8 cellular contexts compared by ENCODE assay signal in genomic region chr11:125923012-125923579, GRCh38. TPM values are rescaled to one million over a fixed set of nuclear protein-coding genes. Genes with fewer than 3 reads are reported as not detected.
A peak's percentile ranks its signal among the peaks of the same experiment; 100 is the strongest.
DNase-seq lines count a peak whose midpoint lies in the region; ATAC-seq and TF ChIP-seq lines count a peak whose summit lies in the region.

No MANE protein-coding gene starts in this region.

- H3K4me3 Mint-ChIP-seq in activated T-helper 1 cell treated with anti-CD3 and anti-CD28 coated beads, Interleukin-12 subunit alpha, Interleukin-12 subunit beta, Interleukin-2, Interleukin-4 antibody, amounts not matched to agents 30 ng/mL and 10 ng/mL and 1 ng/mL, durations not matched to agents 14 hours and 24 hours and 36 hours, result no peak overlapping the region

- H3K27me3 Mint-ChIP-seq in activated T-helper 1 cell treated with anti-CD3 and anti-CD28 coated beads, Interleukin-12 subunit alpha, Interleukin-12 subunit beta, Interleukin-2, Interleukin-4 antibody, amounts not matched to agents 30 ng/mL and 10 ng/mL and 1 ng/mL, durations not matched to agents 14 hours and 24 hours and 36 hours (ENCODE audit: insufficient read depth), result peaks cover 21% of the 10 kb centered on the region

- H3K4me1 Mint-ChIP-seq in activated T-helper 1 cell treated with anti-CD3 and anti-CD28 coated beads, Interleukin-12 subunit alpha, Interleukin-12 subunit beta, Interleukin-2, Interleukin-4 antibody, amounts not matched to agents 30 ng/mL and 10 ng/mL and 1 ng/mL, durations not matched to agents 14 hours and 24 hours and 36 hours (ENCODE audit: low read depth), result no peaks in the 10 kb centered on the region

- peak; percentile 49 for DNase-seq in A172 (ENCODE audit: low spot score)
- peak; percentile 78 for DNase-seq in GM13976 (ENCODE audit: low spot score)
- peak; percentile 74 for DNase-seq in Jurkat, Clone E6-1 (ENCODE audit: low read depth, low spot score)
- peak; percentile 37 for DNase-seq in activated T-helper 1 cell treated with anti-CD3 and anti-CD28 coated beads, Interleukin-12 subunit alpha, Interleukin-12 subunit beta, Interleukin-2, Interleukin-4 antibody, amounts not matched to agents 30 ng/mL and 10 ng/mL and 1 ng/mL, durations not matched to agents 14 hours and 24 hours and 36 hours (ENCODE audit: low spot score)
- peak; percentile 74 for DNase-seq in fibroblast of villous mesenchyme (ENCODE audit: low read depth)
- DNase-seq in nucleus accumbens (lab: John Stamatoyannopoulos, UW), result peak in 39 of 56 donors; percentile 5 to 83 (median 37)
- peak; percentile 43 for DNase-seq in upper lobe of right lung

- no peak overlapping the region for H3K27ac ChIP-seq in OCI-LY3 (ENCODE audit: low read length)
- H3K27ac ChIP-seq in upper lobe of right lung, result no peak overlapping the region

- H3K36me3 ChIP-seq in OCI-LY3 (replicated peaks; ENCODE audit: low read depth, low read length) (no peaks in the 10 kb centered on the region), upper lobe of right lung (no peaks in the 10 kb centered on the region)

- in situ Hi-C loops in GM13976 (cut with MboI; ENCODE audit: low sequenced_read_pairs, unreplicated experiment), result loop anchor here (10.0 kb wide), 1 partner anchor 272 kb away; no protein-coding TSS in a partner anchor

- no peak overlapping the region for H3K27ac Mint-ChIP-seq in activated T-helper 1 cell treated with anti-CD3 and anti-CD28 coated beads, Interleukin-12 subunit alpha, Interleukin-12 subunit beta, Interleukin-2, Interleukin-4 antibody, amounts not matched to agents 30 ng/mL and 10 ng/mL and 1 ng/mL, durations not matched to agents 14 hours and 24 hours and 36 hours

- no peaks in the 10 kb centered on the region for H3K9me3 Mint-ChIP-seq in activated T-helper 1 cell treated with anti-CD3 and anti-CD28 coated beads, Interleukin-12 subunit alpha, Interleukin-12 subunit beta, Interleukin-2, Interleukin-4 antibody, amounts not matched to agents 30 ng/mL and 10 ng/mL and 1 ng/mL, durations not matched to agents 14 hours and 24 hours and 36 hours

- H2AFZ ChIP-seq in OCI-LY3 (ENCODE audit: low read depth, low read length), result no peak overlapping the region

- no peak overlapping the region for H3K9ac ChIP-seq in OCI-LY3 (ENCODE audit: low read length)

- ATAC-seq in upper lobe of right lung, result peak; percentile 90

- no peak overlapping the region for H3K4me3 ChIP-seq in Jurkat, Clone E6-1 (ENCODE audit: low read length)
- H3K4me3 ChIP-seq in OCI-LY3 (ENCODE audit: low read length) (no peak overlapping the region), fibroblast of villous mesenchyme (ENCODE audit: low read depth, low read length) (no peak overlapping the region), upper lobe of right lung (no peak overlapping the region)

- H3K9me3 ChIP-seq in OCI-LY3 (ENCODE audit: insufficient read depth, low read length), result no peaks in the 10 kb centered on the region
- H3K9me3 ChIP-seq in upper lobe of right lung, result no peaks in the 10 kb centered on the region

- H3K4me2 ChIP-seq in OCI-LY3 (ENCODE audit: low read length), result peak overlapping the region; percentile 24; the same call in 1 of the 2 replicates

- intact Hi-C loops in activated T-helper 1 cell treated with anti-CD3 and anti-CD28 coated beads, Interleukin-12 subunit alpha, Interleukin-12 subunit beta, Interleukin-2, Interleukin-4 antibody, amounts not matched to agents 30 ng/mL and 10 ng/mL and 1 ng/mL, durations not matched to agents 14 hours and 24 hours and 36 hours (cut with micrococcal nuclease), result loop anchor here (1.0 kb wide), 3 partner anchors 271 to 557 kb away; partner anchors contain the start of genes FAM118B and RPUSD4
- intact Hi-C loops in upper lobe of right lung (cut with DNase I), result loop anchor here (5.0 kb wide), 1 partner anchor 269 kb away; no protein-coding TSS in a partner anchor

- H4K20me1 ChIP-seq in OCI-LY3 (ENCODE audit: insufficient read depth, low read length), result no peaks in the 10 kb centered on the region

- no peaks in the 10 kb centered on the region for H3K79me2 ChIP-seq in OCI-LY3 (ENCODE audit: low read length)

- TF ChIP-seq CTCF in GM13976 (IDR thresholded peaks at IDR 0.05; ENCODE audit: borderline replicate concordance, control extremely low read depth, extremely low read depth, insufficient read depth, missing control alignments) (peak; percentile 66), OCI-LY3 (IDR thresholded peaks at IDR 0.05; ENCODE audit: low read depth, low read length) (peak; percentile 81), fibroblast of villous mesenchyme (IDR thresholded peaks at IDR 0.05; ENCODE audit: insufficient read depth, low read depth, low read length) (peak; percentile 92), upper lobe of right lung (IDR thresholded peaks at IDR 0.05) (peak; percentile 76)

- H3K4me1 ChIP-seq in OCI-LY3 (ENCODE audit: low read length) (0 out of 2 replicates have a peak, but pooled peaks cover 4% of the 10 kb centered on the region), upper lobe of right lung (no peaks in the 10 kb centered on the region)

- H3K27me3 ChIP-seq in OCI-LY3 (ENCODE audit: low read depth, low read length) (peaks cover 49% of the 10 kb centered on the region), upper lobe of right lung (no peaks in the 10 kb centered on the region)

- H3K36me3 Mint-ChIP-seq in activated T-helper 1 cell treated with anti-CD3 and anti-CD28 coated beads, Interleukin-12 subunit alpha, Interleukin-12 subunit beta, Interleukin-2, Interleukin-4 antibody, amounts not matched to agents 30 ng/mL and 10 ng/mL and 1 ng/mL, durations not matched to agents 14 hours and 24 hours and 36 hours (ENCODE audit: low read depth), result no peaks in the 10 kb centered on the region

RNA-seq across cellular contexts. Expression of gene DDX25, which starts 18.8 kb away (rescaled TPM):
- not detected in 2 replicates for total RNA-seq in A172 (2014; rRNA removed; shearing (Covaris generic))
- polyA plus RNA-seq in Jurkat, Clone E6-1 (2012; ENCODE audit: insufficient read depth, insufficient read length), result 44.7 TPM
- total RNA-seq in activated T-helper 1 cell treated with anti-CD3 and anti-CD28 coated beads, Interleukin-12 subunit alpha, Interleukin-12 subunit beta, Interleukin-2, Interleukin-4 antibody, amounts not matched to agents 30 ng/mL and 10 ng/mL and 1 ng/mL, durations not matched to agents 14 hours and 24 hours and 36 hours, result not detected in 2 replicates
- total RNA-seq in fibroblast of villous mesenchyme (not detected in 2 replicates), upper lobe of right lung (0.46 TPM)

RNA-seq across cellular contexts. Expression of gene PUS3, which starts 20.1 kb away (rescaled TPM):
- 9.5 and 14.0 TPM in 2 replicates for total RNA-seq in A172 (2014; rRNA removed; shearing (Covaris generic))
- polyA plus RNA-seq in Jurkat, Clone E6-1 (2012; ENCODE audit: insufficient read depth, insufficient read length), result 30.1 TPM
- 16.5 and 23.6 TPM in 2 replicates for total RNA-seq in activated T-helper 1 cell treated with anti-CD3 and anti-CD28 coated beads, Interleukin-12 subunit alpha, Interleukin-12 subunit beta, Interleukin-2, Interleukin-4 antibody, amounts not matched to agents 30 ng/mL and 10 ng/mL and 1 ng/mL, durations not matched to agents 14 hours and 24 hours and 36 hours
- total RNA-seq in fibroblast of villous mesenchyme (10.4 and 10.6 TPM in 2 replicates), upper lobe of right lung (11.1 TPM)

RNA-seq across cellular contexts. Expression of gene VSIG10L2, which starts 22.7 kb away (rescaled TPM):
- not detected in 2 replicates for total RNA-seq in A172 (2014; rRNA removed; shearing (Covaris generic))
- polyA plus RNA-seq in Jurkat, Clone E6-1 (2012; ENCODE audit: insufficient read depth, insufficient read length), result not detected
- not detected in 2 replicates for total RNA-seq in activated T-helper 1 cell treated with anti-CD3 and anti-CD28 coated beads, Interleukin-12 subunit alpha, Interleukin-12 subunit beta, Interleukin-2, Interleukin-4 antibody, amounts not matched to agents 30 ng/mL and 10 ng/mL and 1 ng/mL, durations not matched to agents 14 hours and 24 hours and 36 hours
- total RNA-seq in fibroblast of villous mesenchyme (not detected in 2 replicates), upper lobe of right lung (not detected)

RNA-seq across cellular contexts. Expression of gene HYLS1, which starts 35.6 kb away (rescaled TPM):
- 9.7 and 12.5 TPM in 2 replicates for total RNA-seq in A172 (2014; rRNA removed; shearing (Covaris generic))
- 13.4 TPM for polyA plus RNA-seq in Jurkat, Clone E6-1 (2012; ENCODE audit: insufficient read depth, insufficient read length)
- 6.5 and 6.8 TPM in 2 replicates for total RNA-seq in activated T-helper 1 cell treated with anti-CD3 and anti-CD28 coated beads, Interleukin-12 subunit alpha, Interleukin-12 subunit beta, Interleukin-2, Interleukin-4 antibody, amounts not matched to agents 30 ng/mL and 10 ng/mL and 1 ng/mL, durations not matched to agents 14 hours and 24 hours and 36 hours
- total RNA-seq in fibroblast of villous mesenchyme (7.1 and 10.4 TPM in 2 replicates), upper lobe of right lung (3.2 TPM)
